ENCODE assay signal across 16 cellular contexts in genomic region chr18:75752864-75753263, GRCh38.
"Had no signal": no experiment of that assay in that cellular context is flagged by ENCODE, and none has a peak within 500 bp of the region (broad histone marks: within the 10 kb centered on the region; RNA-seq: fewer than 3 reads in every experiment).

No MANE protein-coding gene starts in this region.

- H3K27ac ChIP-seq: esophagus muscularis mucosa, tibial nerve, uterus had no signal

- H3K9me3 Mint-ChIP-seq: activated B cell treated with CpG ODN at 0.5 μM for 24 hours; activated CD4-positive, alpha-beta memory T cell treated with anti-CD3 and anti-CD28 coated beads for 36 hours; nephron had no signal

- H3K4me1 ChIP-seq: esophagus muscularis mucosa, tibial nerve, uterus had no signal

- H3K4me3 Mint-ChIP-seq: activated B cell treated with CpG ODN at 0.5 μM for 24 hours; activated CD4-positive, alpha-beta memory T cell treated with anti-CD3 and anti-CD28 coated beads for 36 hours; activated naive CD8-positive, alpha-beta T cell; nephron had no signal

- H3K36me3 ChIP-seq: esophagus muscularis mucosa, tibial nerve, uterus had no signal

- H3K27me3 Mint-ChIP-seq: activated B cell treated with CpG ODN at 0.5 μM for 24 hours had no signal

- H3K36me3 Mint-ChIP-seq: activated CD4-positive, alpha-beta memory T cell treated with anti-CD3 and anti-CD28 coated beads for 36 hours; activated naive CD8-positive, alpha-beta T cell had no signal

- H3K27me3 ChIP-seq: esophagus muscularis mucosa, tibial nerve, uterus had no signal

- H3K4me1 Mint-ChIP-seq: activated B cell treated with CpG ODN at 0.5 μM for 24 hours, nephron had no signal

- H3K4me3 ChIP-seq: esophagus muscularis mucosa, tibial nerve, uterus had no signal

- H3K9me3 ChIP-seq: esophagus muscularis mucosa, tibial nerve, uterus had no signal

- H3K27ac Mint-ChIP-seq: activated B cell treated with CpG ODN at 0.5 μM for 24 hours; activated CD4-positive, alpha-beta memory T cell treated with anti-CD3 and anti-CD28 coated beads for 36 hours; activated naive CD8-positive, alpha-beta T cell; nephron had no signal

- DNase-seq: activated B cell treated with CpG ODN at 0.5 μM for 24 hours; activated CD4-positive, alpha-beta memory T cell treated with anti-CD3 and anti-CD28 coated beads for 36 hours; activated CD4-positive, alpha-beta T cell treated with anti-CD3 and anti-CD28 coated beads for 4 hours; activated T-cell treated with anti-CD3 and anti-CD28 coated beads for 4 hours; dermis blood vessel endothelial cell; effector memory CD4-positive, alpha-beta T cell; occipital lobe; posterior cingulate gyrus; retina; stimulated activated naive CD4-positive, alpha-beta T cell treated with Interleukin-2 at 50 U/mL for 16 hours; substantia nigra; uterus had no signal
